ENCODE assay signal across 8 cellular contexts in the genomic region with DNA sequence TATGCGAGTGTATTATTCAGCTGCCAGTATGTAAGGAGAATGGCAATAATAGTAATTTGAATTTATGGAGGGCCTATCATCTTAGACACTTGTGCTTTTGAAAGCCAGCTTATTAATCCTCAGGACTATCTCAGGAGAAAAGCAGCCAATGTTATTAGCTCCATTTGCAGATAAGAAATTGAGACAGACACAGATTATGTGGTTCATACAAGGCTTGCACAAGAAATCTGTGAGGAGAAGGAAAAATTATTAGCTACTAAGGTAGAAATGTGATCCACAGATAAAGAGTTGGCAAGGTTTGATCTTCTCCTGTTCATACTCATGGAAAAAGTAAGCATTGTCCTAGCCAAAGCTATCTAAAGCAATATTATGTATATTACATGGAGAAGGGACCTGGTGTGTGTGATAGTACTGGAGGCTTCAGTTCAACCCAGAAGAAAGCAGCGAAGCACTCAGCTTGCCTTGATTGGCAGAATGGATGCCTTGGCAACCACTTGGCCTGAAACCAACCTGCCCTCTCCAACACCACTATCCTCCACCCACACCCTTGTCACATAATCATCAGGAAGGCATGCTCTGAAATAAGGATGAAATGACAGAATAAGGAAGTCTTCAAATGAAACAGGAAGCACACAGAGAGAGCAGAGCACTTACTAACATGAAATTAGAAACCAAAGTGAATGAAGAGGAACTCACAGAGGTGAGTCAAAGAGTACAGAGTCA. TPM values are rescaled to one million over a fixed set of nuclear protein-coding genes. Genes with fewer than 3 reads are reported as not detected.
A peak's percentile ranks its signal among the peaks of the same experiment; 100 is the strongest.
DNase-seq lines count a peak whose midpoint lies in the region; ATAC-seq and TF ChIP-seq lines count a peak whose summit lies in the region.

No MANE protein-coding gene starts in this region.

- H3K9me3 Mint-ChIP-seq in stimulated activated naive B cell treated with anti-CD40 and anti-IgM and Interleukin-4, amounts not matched to agents 10 μg/mL and 1 μg/mL and 100 μg/mL, for 72 hours, result no peaks in the 10 kb centered on the region
- H3K9me3 Mint-ChIP-seq in CD8-positive, alpha-beta memory T cell, result peaks cover 0 to 4% (median 0%) of the 10 kb centered on the region in 5 donors

- peak overlapping the region; percentile 70 for H3K27ac Mint-ChIP-seq in stimulated activated naive B cell treated with anti-CD40 and anti-IgM and Interleukin-4, amounts not matched to agents 10 μg/mL and 1 μg/mL and 100 μg/mL, for 72 hours
- peak overlapping the region in 2 of 8 donors; percentile 20 to 75 for H3K27ac Mint-ChIP-seq in CD8-positive, alpha-beta memory T cell

- H3K27me3 ChIP-seq in HCT116 (ENCODE audit: insufficient read depth, low read length), result no peaks in the 10 kb centered on the region
- H3K27me3 ChIP-seq in CD8-positive, alpha-beta memory T cell (ENCODE audit: insufficient read depth, low read length, poor library complexity, severe bottlenecking), result no peaks in the 10 kb centered on the region

- TF ChIP-seq RAD21 in HCT116 (IDR thresholded peaks at IDR 0.05; ENCODE audit: low read depth), result no peak

- H3K4me2 ChIP-seq in HCT116 (ENCODE audit: low read length), result peak overlapping the region; percentile 69

- POLR2A ChIA-PET in HCT116 (lab: Charles Lee), result interaction anchor here (1.0 kb wide), 1 partner anchor 18 kb away, joined by 5 read pairs; a partner anchor contains a TSS
- POLR2A ChIA-PET in CD8-positive, alpha-beta memory T cell (lab: Charles Lee), result interaction anchor here (0.7 kb wide), 1 partner anchor 18 kb away, joined by 3 read pairs; no protein-coding TSS in a partner anchor

- no TSS peak for BruUV-seq in HCT116 (replicated peaks; lab: Mats Ljungman, UMichigan)

- H3K4me1 Mint-ChIP-seq in stimulated activated naive B cell treated with anti-CD40 and anti-IgM and Interleukin-4, amounts not matched to agents 10 μg/mL and 1 μg/mL and 100 μg/mL, for 72 hours, result peaks cover 25 to 50% of the 10 kb centered on the region in 2 donors
- peaks cover 3 to 4% (median 4%) of the 10 kb centered on the region in 3 donors for H3K4me1 Mint-ChIP-seq in CD8-positive, alpha-beta memory T cell

- no peak for TF ChIP-seq CTCF in HCT116 (IDR thresholded peaks at IDR 0.05 in 2 of 3, conservative IDR thresholded peaks at IDR 0.05 in 1 of 3; ENCODE audit: borderline replicate concordance in 1 of 3, insufficient read depth in 1 of 3, low read depth in 2 of 3, low read length in 2 of 3)

- no peak for TF ChIP-seq POLR2A in HCT116 (IDR thresholded peaks at IDR 0.05; ENCODE audit: borderline replicate concordance, extremely low read depth, insufficient read depth, insufficient read length)

- H3K36me3 ChIP-seq in HCT116 (ENCODE audit: control insufficient read depth in 1 of 2, insufficient read depth in 2 of 2, low read length in 2 of 2), result no peaks in the 10 kb centered on the region
- no peaks in the 10 kb centered on the region for H3K36me3 ChIP-seq in CD8-positive, alpha-beta memory T cell (ENCODE audit: insufficient read depth, low read length)

- peak; percentile 57 to 70 for ATAC-seq in activated CD4-positive, CD25-positive, alpha-beta regulatory T cell treated with anti-CD3 and anti-CD28 coated beads, Interleukin-2, amount 50 U/mL, for 24 hours
- ATAC-seq in HCT116, result peak; percentile 95
- peak; percentile 90 to 93 for ATAC-seq in stimulated activated naive B cell treated with anti-CD40 and anti-IgM and Interleukin-4, amounts not matched to agents 10 μg/mL and 1 μg/mL and 100 μg/mL, for 72 hours (replicated peaks)

- no peaks in the 10 kb centered on the region for H3K27me3 Mint-ChIP-seq in stimulated activated naive B cell treated with anti-CD40 and anti-IgM and Interleukin-4, amounts not matched to agents 10 μg/mL and 1 μg/mL and 100 μg/mL, for 72 hours
- H3K27me3 Mint-ChIP-seq in CD8-positive, alpha-beta memory T cell, result peaks cover 0 to 5% of the 10 kb centered on the region in 2 donors

- H3K4me1 ChIP-seq in HCT116 (ENCODE audit: control insufficient read depth in 1 of 2, insufficient read depth in 2 of 2, low read length in 2 of 2), result peaks cover 20 to 39% of the 10 kb centered on the region in 2 experiments
- H3K4me1 ChIP-seq in CD8-positive, alpha-beta memory T cell (ENCODE audit: insufficient read depth, low read length), result no peaks in the 10 kb centered on the region

- intact Hi-C loops in HCT116 (cut with micrococcal nuclease), result loop anchor here (1.0 to 5.0 kb wide), 3 partner anchors 18 to 452 kb away; a partner anchor contains a TSS

- peak overlapping the region; percentile 50 for H3K9ac ChIP-seq in HCT116 (ENCODE audit: low read length)

- CTCF ChIA-PET in HCT116 (lab: Charles Lee), result interaction anchor here (1.3 to 2.7 kb wide), 7 partner anchors 9 to 486 kb away, joined by 3 to 12 read pairs (median 5); a partner anchor contains a TSS
- CTCF ChIA-PET in CD8-positive, alpha-beta memory T cell (lab: Charles Lee), result no interaction called here

- no peaks in the 10 kb centered on the region for H4K20me1 ChIP-seq in HCT116 (ENCODE audit: insufficient read depth)

- in situ Hi-C loops in SK-MEL-5 (cut with HindIII; ENCODE audit: low pct_unique_long_range_greater_than_20kb, low sequenced_read_pairs), result no loop called here

- H3K4me3 Mint-ChIP-seq in stimulated activated naive B cell treated with anti-CD40 and anti-IgM and Interleukin-4, amounts not matched to agents 10 μg/mL and 1 μg/mL and 100 μg/mL, for 72 hours, result peak overlapping the region in 1 of 2 donors; percentile 51
- peak overlapping the region in 1 of 7 donors; percentile 38 for H3K4me3 Mint-ChIP-seq in CD8-positive, alpha-beta memory T cell

- H3K9me3 ChIP-seq in HCT116 (ENCODE audit: control insufficient read depth in 1 of 2, insufficient read depth in 1 of 2, low read depth in 1 of 2, low read length in 2 of 2), result no peaks in the 10 kb centered on the region
- H3K9me3 ChIP-seq in CD8-positive, alpha-beta memory T cell (ENCODE audit: low read length), result no peaks in the 10 kb centered on the region

- no peak for DNase-seq in activated CD4-positive, CD25-positive, alpha-beta regulatory T cell treated with anti-CD3 and anti-CD28 coated beads, Interleukin-2, amount 50 U/mL, for 72 hours
- peak; percentile 94 for DNase-seq in HCT116 (ENCODE audit: low read depth, low spot score)
- peak; percentile 83 to 85 for DNase-seq in Kasumi-1 (lab: John Stamatoyannopoulos, UW)
- DNase-seq in SK-MEL-5 (ENCODE audit: low read depth, low spot score), result peak; percentile 28
- DNase-seq in germinal center (ENCODE audit: low spot score), result peak; percentile 41
- DNase-seq in stimulated activated naive B cell treated with anti-CD40 and anti-IgM and Interleukin-4, amounts not matched to agents 10 μg/mL and 1 μg/mL and 100 μg/mL, for 72 hours, result peak; percentile 75
- DNase-seq in CD8-positive, alpha-beta memory T cell, result no peak

- H3K36me3 Mint-ChIP-seq in stimulated activated naive B cell treated with anti-CD40 and anti-IgM and Interleukin-4, amounts not matched to agents 10 μg/mL and 1 μg/mL and 100 μg/mL, for 72 hours, result peaks cover 0 to 4% of the 10 kb centered on the region in 2 donors
- no peaks in the 10 kb centered on the region for H3K36me3 Mint-ChIP-seq in CD8-positive, alpha-beta memory T cell

- no peaks in the 10 kb centered on the region for H3K9me2 ChIP-seq in HCT116 (ENCODE audit: insufficient read depth)

- RAD21 ChIA-PET in HCT116 (lab: Charles Lee; ENCODE audit: low non-redundant PET in 1 of 2, low total read pairs in 2 of 2, uncharacterized antibody in 2 of 2, unreplicated experiment in 2 of 2), result interaction anchor here (1.1 to 1.6 kb wide), 3 partner anchors 451 to 486 kb away, joined by 3 read pairs; no protein-coding TSS in a partner anchor

- no peak overlapping the region for H2AFZ ChIP-seq in HCT116 (ENCODE audit: low read depth, low read length, poor library complexity, severe bottlenecking)

- H3K79me2 ChIP-seq in HCT116 (ENCODE audit: insufficient read depth, low read length), result peaks cover 5% of the 10 kb centered on the region; the same call in 1 of the 2 replicates

- H3K27ac ChIP-seq in HCT116 (ENCODE audit: low read depth, low read length), result peak overlapping the region; percentile 47; the same call in 1 of the 2 replicates
- no peak overlapping the region for H3K27ac ChIP-seq in CD8-positive, alpha-beta memory T cell (ENCODE audit: low read depth, low read length)

- H3K4me3 ChIP-seq in HCT116 (replicated peaks in 1 of 2; ENCODE audit: low read depth in 1 of 2, low read length in 2 of 2), result peak overlapping the region in 1 of 2 experiments; percentile 27; a peak in 2 of 4 replicates
- H3K4me3 ChIP-seq in CD8-positive, alpha-beta memory T cell (ENCODE audit: low read length), result no peak overlapping the region

TF ChIP-seq in HCT116, 20 proteins besides CTCF, POLR2A, EP300 and RAD21 (continues in another document):
- TF ChIP-seq CEBPB (IDR thresholded peaks at IDR 0.05; ENCODE audit: low read depth), result peak; percentile 65; the same call in 1 of the 2 replicates
- TF ChIP-seq ZFX (IDR thresholded peaks at IDR 0.05), result no peak
- peak; percentile 60 for TF ChIP-seq POLR2AphosphoS5 (IDR thresholded peaks at IDR 0.05; ENCODE audit: low read depth, low read length)
- no peak for TF ChIP-seq YY1 (IDR thresholded peaks at IDR 0.05; ENCODE audit: extremely low read depth, insufficient replicate concordance, low read depth, low read length)

RNA-seq across cellular contexts. Expression of a gene that starts 18.0 kb away (rescaled TPM):
- 9.8 TPM for total RNA-seq in HCT116 (2021; ENCODE audit: unreplicated experiment)
- 3.8 and 3.9 TPM in 2 replicates for polyA plus RNA-seq in HCT116 (2012)
- 1.2 and 1.4 TPM in 2 replicates for total RNA-seq in SK-MEL-5 (2014; rRNA removed; shearing (Covaris generic))
- polyA plus RNA-seq in SK-MEL-5 (2015; cell fraction: cytosol; rRNA removed), result 0.41 and 0.44 TPM in 2 replicates
- 1.8 and 3.2 TPM in 2 replicates for polyA plus RNA-seq in SK-MEL-5 (2015; cell fraction: nucleus; rRNA removed)
- under 1 TPM; 0.37 to 0.86 TPM for total RNA-seq in CD8-positive, alpha-beta memory T cell
- polyA plus RNA-seq in CD8-positive, alpha-beta memory T cell, result 0.08 TPM

Comparison
In these comparisons a context has a peak if more than half of its experiments do, and no peak if none do; other contexts are left out.
1. DNase-seq: peak in HCT116 (single experiment), Kasumi-1 (2 of 2), SK-MEL-5 (single experiment), germinal center (single experiment) and stimulated activated naive B cell treated with anti-CD40 and anti-IgM and Interleukin-4, amounts not matched to agents 10 μg/mL and 1 μg/mL and 100 μg/mL, for 72 hours (single experiment); none in activated CD4-positive, CD25-positive, alpha-beta regulatory T cell treated with anti-CD3 and anti-CD28 coated beads, Interleukin-2, amount 50 U/mL, for 72 hours (single experiment) and CD8-positive, alpha-beta memory T cell (0 of 5).
2. Peak in every context shown above with its lines, with median percentiles within 50 percentile points of each other: ATAC-seq.